8 cellular contexts compared by ENCODE assay signal in the genomic region with DNA sequence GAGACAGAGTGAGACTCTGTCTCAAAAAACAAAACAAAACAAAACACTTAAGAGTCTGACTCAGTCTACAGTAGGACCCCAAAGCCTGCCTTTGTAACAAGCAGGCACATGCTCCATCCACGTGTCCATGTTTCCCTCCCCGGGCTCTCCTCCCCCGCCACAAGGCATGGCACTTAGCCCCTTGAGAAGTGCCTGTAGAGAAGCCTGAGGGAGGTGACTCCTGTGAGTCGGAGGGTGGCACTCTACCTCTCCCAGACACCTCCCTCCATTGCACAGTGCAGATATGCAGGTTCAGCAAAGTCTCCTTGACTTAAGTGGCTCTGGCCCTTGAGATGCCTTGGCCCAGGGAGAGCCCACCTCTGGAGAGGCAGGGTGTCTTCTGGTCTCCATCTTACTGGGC. TPM values are rescaled to one million over a fixed set of nuclear protein-coding genes. Genes with fewer than 3 reads are reported as not detected.
DNase-seq lines count a peak whose midpoint lies in the region; ATAC-seq, FAIRE-seq and TF ChIP-seq lines count a peak whose summit lies in the region.
"Had no signal": no experiment of that assay in that cellular context is flagged by ENCODE, and none has a peak within 500 bp of the region (broad histone marks: within the 10 kb centered on the region; RNA-seq: fewer than 3 reads in every experiment).

No MANE protein-coding gene starts in this region.

- ATAC-seq in HG03442 (IDR thresholded peaks at IDR 0.05; ENCODE audit: unreplicated experiment), result no peak

- H3K4me3 Mint-ChIP-seq in HFFc6 (peak overlapping the region; percentile 56), astrocyte (ENCODE audit: unreplicated experiment) (peak overlapping the region; percentile 34)

- peaks cover 45% of the 10 kb centered on the region for H3K4me1 ChIP-seq in astrocyte (ENCODE audit: insufficient read depth, low read length)
- peaks cover 31 to 61% (median 55%) of the 10 kb centered on the region in 5 donors for H3K4me1 ChIP-seq in subcutaneous abdominal adipose tissue (ENCODE audit: control insufficient read depth in 5 of 5, insufficient read depth in 5 of 5, low read length in 5 of 5)

- peaks cover 56% of the 10 kb centered on the region for H3K79me2 ChIP-seq in astrocyte (ENCODE audit: insufficient read depth, low read length)

- DNase-seq in HFFc6 (peak; percentile 37), astrocyte (ENCODE audit: low read depth) (peak; percentile 29), iris pigment epithelial cell (ENCODE audit: low read depth) (peak; percentile 39), NCI-H510A (lab: John Stamatoyannopoulos, UW) (no peak)
- no peak for DNase-seq in central memory CD4-positive, alpha-beta T cell
- DNase-seq: MM.1S had no signal

- peaks cover 6% of the 10 kb centered on the region for H3K27me3 Mint-ChIP-seq in HFFc6 (ENCODE audit: insufficient read depth)
- H3K27me3 Mint-ChIP-seq in astrocyte (ENCODE audit: low read depth, unreplicated experiment), result no peaks in the 10 kb centered on the region

- no peaks in the 10 kb centered on the region for H4K20me1 ChIP-seq in astrocyte (ENCODE audit: insufficient read depth, low read length)

- peak overlapping the region; percentile 99 for H3K27ac Mint-ChIP-seq in HFFc6
- H3K27ac Mint-ChIP-seq in astrocyte (ENCODE audit: unreplicated experiment), result peak overlapping the region; percentile 87

- H3K9me3 Mint-ChIP-seq in HFFc6 (no peaks in the 10 kb centered on the region), astrocyte (ENCODE audit: unreplicated experiment) (no peaks in the 10 kb centered on the region)

- H3K27me3 ChIP-seq in astrocyte (ENCODE audit: insufficient read depth, low read length) (no peaks in the 10 kb centered on the region), subcutaneous abdominal adipose tissue (ENCODE audit: control insufficient read depth in 5 of 5, insufficient read depth in 4 of 5, low read length in 5 of 5) (no peaks in the 10 kb centered on the region)

- H3K36me3 Mint-ChIP-seq in HFFc6 (ENCODE audit: low read depth) (peaks cover 27% of the 10 kb centered on the region), astrocyte (ENCODE audit: low read depth, unreplicated experiment) (peaks cover 27% of the 10 kb centered on the region)

- FAIRE-seq in astrocyte (lab: Jason Lieb, UNC), result no peak

- H3K4me1 Mint-ChIP-seq in HFFc6 (ENCODE audit: low read depth) (peaks cover 56% of the 10 kb centered on the region), astrocyte (ENCODE audit: low read depth, unreplicated experiment) (peaks cover 44% of the 10 kb centered on the region)

- H3K9me3 ChIP-seq in astrocyte (ENCODE audit: insufficient read depth, low read depth, low read length), result no peaks in the 10 kb centered on the region
- no peaks in the 10 kb centered on the region for H3K9me3 ChIP-seq in subcutaneous abdominal adipose tissue (ENCODE audit: control insufficient read depth in 5 of 5, low read length in 5 of 5)

- peak overlapping the region; percentile 44 for H3K4me2 ChIP-seq in astrocyte (ENCODE audit: low read length)

- peak overlapping the region; percentile 78 for H3K9ac ChIP-seq in astrocyte (ENCODE audit: low read length)
- no peak overlapping the region for H3K9ac ChIP-seq in subcutaneous abdominal adipose tissue (ENCODE audit: low read length in 5 of 5)

- no peak overlapping the region for H2AFZ ChIP-seq in astrocyte (ENCODE audit: low read depth, low read length)

- H3K4me3 ChIP-seq in astrocyte (ENCODE audit: insufficient read depth, low read depth, low read length) (no peak overlapping the region), subcutaneous abdominal adipose tissue (ENCODE audit: low read depth in 1 of 5, low read length in 5 of 5) (no peak overlapping the region)

- peaks cover 27% of the 10 kb centered on the region for H3K36me3 ChIP-seq in astrocyte (ENCODE audit: insufficient read depth, low read length)
- peaks cover 0 to 45% (median 41%) of the 10 kb centered on the region in 5 donors for H3K36me3 ChIP-seq in subcutaneous abdominal adipose tissue (ENCODE audit: control insufficient read depth in 5 of 5, insufficient read depth in 5 of 5, low read length in 5 of 5)

- peak overlapping the region; percentile 91 for H3K27ac ChIP-seq in astrocyte (ENCODE audit: low read depth, low read length)
- H3K27ac ChIP-seq in subcutaneous abdominal adipose tissue (ENCODE audit: low read depth, low read length), result peak overlapping the region; percentile 48

- no peak for TF ChIP-seq CTCF in HFFc6 (IDR thresholded peaks at IDR 0.05)
- no peak for TF ChIP-seq CTCF in astrocyte (IDR thresholded peaks at IDR 0.05; ENCODE audit: insufficient read depth, low read depth, low read length)

RNA-seq across cellular contexts. Expression of gene FHOD1, which starts 6.8 kb away (rescaled TPM):
- total RNA-seq in HFFc6 (2021; fragmentation: NEBNext Ultra II Directional; extraction: Animal tissue kit (Norgen Biotek cat#: 25700)), result 10 to 100 TPM; 46.3 to 55.9 (median 51.1) TPM
- total RNA-seq in astrocyte, result 38.1 and 40.5 TPM in 2 replicates

RNA-seq across cellular contexts. Expression of gene SLC9A5, which starts 8.3 kb away (rescaled TPM):
- total RNA-seq in HFFc6 (2021; fragmentation: NEBNext Ultra II Directional; extraction: Animal tissue kit (Norgen Biotek cat#: 25700)), result 1 to 10 TPM; 3.3 to 4.2 (median 3.7) TPM
- total RNA-seq in astrocyte, result 2.4 and 2.5 TPM in 2 replicates

RNA-seq across cellular contexts. Expression of gene TMEM208, which starts 13.6 kb away (rescaled TPM):
- 10 to 100 TPM; 50.9 to 67.8 (median 58.4) TPM for total RNA-seq in HFFc6 (2021; fragmentation: NEBNext Ultra II Directional; extraction: Animal tissue kit (Norgen Biotek cat#: 25700))
- total RNA-seq in astrocyte, result 47.5 and 51.6 TPM in 2 replicates

RNA-seq across cellular contexts. Expression of gene PLEKHG4, which starts 38.8 kb away (rescaled TPM):
- 10 to 100 TPM in 5 of 6 experiments, 1 to 10 TPM in 1; 8.6 to 14.1 (median 13.0) TPM for total RNA-seq in HFFc6 (2021; fragmentation: NEBNext Ultra II Directional; extraction: Animal tissue kit (Norgen Biotek cat#: 25700))
- total RNA-seq in astrocyte, result 1.8 and 2.4 TPM in 2 replicates

RNA-seq across cellular contexts. Expression of gene ELMO3, which starts 41.6 kb away (rescaled TPM):
- 1 to 10 TPM in 3 of 6 experiments, under 1 TPM in 3; 0.79 to 1.3 (median 1.1) TPM for total RNA-seq in HFFc6 (2021; fragmentation: NEBNext Ultra II Directional; extraction: Animal tissue kit (Norgen Biotek cat#: 25700))
- total RNA-seq in astrocyte, result 1.2 and 1.4 TPM in 2 replicates

Comparison
In these comparisons a context has a peak if more than half of its experiments do, and no peak if none do; other contexts are left out.
1. DNase-seq: peak in HFFc6 (single experiment), astrocyte (single experiment) and iris pigment epithelial cell (single experiment); none in NCI-H510A (single experiment) and central memory CD4-positive, alpha-beta T cell (single experiment).